ENCODE assay signal across 16 cellular contexts in the genomic region with DNA sequence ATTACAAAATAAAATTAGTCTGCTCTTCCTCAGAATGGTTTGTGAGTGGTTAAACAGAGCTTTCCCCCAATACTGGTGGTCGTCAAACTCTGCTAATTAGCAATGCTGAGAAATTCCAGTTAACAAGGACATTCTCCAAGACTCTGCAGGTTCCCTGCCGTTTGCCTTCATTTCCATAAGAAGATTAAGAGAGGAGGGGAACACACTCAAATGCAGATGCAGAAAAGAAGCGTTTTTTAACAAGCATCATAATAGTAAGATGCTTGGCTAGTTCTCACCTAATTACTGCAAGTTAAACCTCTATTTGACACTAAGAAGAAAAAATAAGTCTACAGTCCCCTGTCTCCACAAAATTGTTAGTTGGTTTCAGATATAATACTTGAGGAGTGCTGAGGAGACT. TPM values are rescaled to one million over a fixed set of nuclear protein-coding genes. Genes with fewer than 3 reads are reported as not detected.
"Had no signal": no experiment of that assay in that cellular context is flagged by ENCODE, and none has a peak within 500 bp of the region (broad histone marks: within the 10 kb centered on the region; RNA-seq: fewer than 3 reads in every experiment).

No MANE protein-coding gene starts in this region.

- H3K4me3 ChIP-seq: gastroesophageal sphincter, heart right ventricle, psoas muscle, spleen, thyroid gland had no signal

- ATAC-seq: gastroesophageal sphincter, heart right ventricle, psoas muscle, sciatic nerve had no signal

- H3K36me3 ChIP-seq: gastroesophageal sphincter, heart right ventricle, spleen, thyroid gland had no signal

- DNase-seq: activated CD4-positive, alpha-beta T cell treated with anti-CD3 and anti-CD28 coated beads, Interleukin-2, amount 50 U/mL, for 1 hour; activated CD8-positive, alpha-beta memory T cell treated with anti-CD3 and anti-CD28 coated beads for 24 hours; activated gamma-delta T cell treated with Interleukin-2 at 50 U/mL for 16 hours; activated naive CD8-positive, alpha-beta T cell treated with anti-CD3 and anti-CD28 coated beads for 36 hours; aorta; heart right ventricle; psoas muscle; spleen; thyroid gland had no signal

- H3K27ac ChIP-seq: gastroesophageal sphincter, heart right ventricle, psoas muscle, spleen, thyroid gland had no signal

- H3K9me3 ChIP-seq: gastroesophageal sphincter, heart right ventricle, psoas muscle, thyroid gland had no signal

- H3K4me1 ChIP-seq: psoas muscle had no signal

RNA-seq across cellular contexts. Expression of a gene that starts 3.7 kb away (rescaled TPM):
- total RNA-seq: activated naive CD8-positive, alpha-beta T cell treated with anti-CD3 and anti-CD28 coated beads for 36 hours; dermis microvascular lymphatic vessel endothelial cell; kidney epithelial cell; liver; mesenteric fat pad; osteoblast; psoas muscle had no signal
